Comparison of ENCODE assay signal across 8 cellular contexts in the genomic region with DNA sequence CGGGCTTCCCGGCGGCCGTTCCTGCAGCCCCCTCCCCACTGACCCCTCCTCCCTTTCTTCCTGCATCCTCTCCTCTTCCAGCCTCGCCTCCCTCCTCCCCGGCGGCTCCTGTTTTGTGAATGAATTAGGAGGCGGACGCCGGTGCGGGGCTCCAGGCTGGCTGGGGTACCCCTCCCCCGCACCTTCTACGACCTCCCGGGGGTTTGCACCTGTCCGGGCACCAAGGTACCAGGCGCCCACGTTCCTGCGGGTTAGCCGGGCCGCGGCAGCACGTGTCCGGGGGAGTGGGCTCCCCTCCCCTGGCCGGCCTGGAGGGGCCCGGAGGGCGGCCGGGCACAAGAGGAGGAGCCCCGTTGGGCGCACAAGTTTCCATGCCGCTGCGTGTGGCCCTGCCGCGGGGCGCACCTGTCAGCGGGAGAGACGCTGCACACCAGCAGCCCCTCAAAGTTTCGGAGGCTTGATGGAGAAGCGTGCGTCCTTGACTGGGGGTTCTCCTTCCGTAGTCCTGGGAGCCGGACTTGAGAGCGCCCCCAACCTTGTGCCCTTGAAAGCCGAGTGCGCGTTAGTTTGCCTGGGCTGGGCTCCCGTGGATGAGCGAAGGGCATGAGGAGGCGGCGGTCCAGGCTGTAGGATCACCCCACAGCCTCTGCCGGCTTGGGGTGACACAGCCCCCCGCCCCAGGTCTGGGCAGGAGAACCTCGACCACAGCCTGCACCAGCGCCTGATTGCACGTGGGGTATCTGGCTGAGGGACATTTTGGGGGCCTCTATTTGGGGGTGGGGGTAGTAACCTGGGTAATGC. TPM values are rescaled to one million over a fixed set of nuclear protein-coding genes. Genes with fewer than 3 reads are reported as not detected.
DNase-seq lines count a peak whose midpoint lies in the region; TF ChIP-seq lines count a peak whose summit lies in the region.

No MANE protein-coding gene starts in this region.

- H3K4me3 ChIP-seq in GM06990 (replicated peaks; ENCODE audit: low read depth, low read length) (peak overlapping the region; percentile 48), NT2/D1 (ENCODE audit: insufficient read length, low read depth) (peak overlapping the region; percentile 62), neural cell (ENCODE audit: low read length) (peak overlapping the region; percentile 97)

- peaks cover 10% of the 10 kb centered on the region for H3K27me3 Mint-ChIP-seq in endothelial cell (ENCODE audit: unreplicated experiment)

- H3K27ac ChIP-seq in neural cell (ENCODE audit: low read length) = peak overlapping the region; percentile 73

- TF ChIP-seq EP300 in neural cell (conservative IDR thresholded peaks at IDR 0.05; ENCODE audit: poor library complexity, severe bottlenecking) = no peak

- peak overlapping the region; percentile 87 for H3K4me3 Mint-ChIP-seq in endothelial cell (ENCODE audit: unreplicated experiment)

- no peaks in the 10 kb centered on the region for H3K36me3 Mint-ChIP-seq in endothelial cell (ENCODE audit: low read depth, unreplicated experiment)

- H3K9me3 Mint-ChIP-seq in endothelial cell (ENCODE audit: unreplicated experiment) = no peaks in the 10 kb centered on the region

- H4K20me1 ChIP-seq in neural cell (ENCODE audit: insufficient read depth) = no peaks in the 10 kb centered on the region

- no peak overlapping the region for H3K27ac Mint-ChIP-seq in endothelial cell (ENCODE audit: unreplicated experiment)

- H3K9ac ChIP-seq in NT2/D1 (ENCODE audit: insufficient read length, low read depth) (peak overlapping the region; percentile 86), neural cell (ENCODE audit: low read length) (peak overlapping the region; percentile 85)

- H3F3A ChIP-seq in neural cell (ENCODE audit: insufficient read depth, low read length, poor library complexity, severe bottlenecking) = peaks cover 3% of the 10 kb centered on the region

- peak overlapping the region; percentile 65 for H3K4me2 ChIP-seq in neural cell (ENCODE audit: low read length)

- H3K4me1 ChIP-seq in NT2/D1 (ENCODE audit: insufficient read depth, insufficient read length) = peaks cover 21% of the 10 kb centered on the region

- H3K9me3 ChIP-seq in NT2/D1 (ENCODE audit: insufficient read depth, low read length) (no peaks in the 10 kb centered on the region), neural cell (ENCODE audit: low read length) (no peaks in the 10 kb centered on the region)

- H2AFZ ChIP-seq in neural cell (ENCODE audit: low read depth, low read length) = peak overlapping the region; percentile 51

- no peak for TF ChIP-seq RAD21 in neural cell (conservative IDR thresholded peaks at IDR 0.05)

- H3K36me3 ChIP-seq in GM06990 (ENCODE audit: control insufficient read depth, insufficient read depth, low read length) (peaks cover 4% of the 10 kb centered on the region; the same call in 1 of the 2 replicates), NT2/D1 (ENCODE audit: insufficient read depth, insufficient read length, low read length) (peaks cover 22% of the 10 kb centered on the region), neural cell (ENCODE audit: insufficient read depth, low read length) (peaks cover 9% of the 10 kb centered on the region)

- no peaks in the 10 kb centered on the region for H3K9me2 ChIP-seq in neural cell (ENCODE audit: insufficient read depth, low read length)

- H3K4me1 Mint-ChIP-seq in endothelial cell (ENCODE audit: unreplicated experiment) = peaks cover 19% of the 10 kb centered on the region

- H3K27me3 ChIP-seq in GM06990 (replicated peaks; ENCODE audit: control insufficient read depth, insufficient read depth, low read length) (no peaks in the 10 kb centered on the region), NT2/D1 (ENCODE audit: insufficient read depth, insufficient read length) (no peaks in the 10 kb centered on the region), neural cell (ENCODE audit: insufficient read depth, low read depth, low read length) (no peaks in the 10 kb centered on the region)

- H3K79me2 ChIP-seq in neural cell (replicated peaks; ENCODE audit: insufficient read depth, low read length) = peaks cover 38% of the 10 kb centered on the region

- DNase-seq in GM06990 (ENCODE audit: extremely low read depth, insufficient read length) (no peak), NT2/D1 (ENCODE audit: low read depth, low spot score) (no peak), endothelial cell (ENCODE audit: low spot score) (no peak), epidermal melanocyte (ENCODE audit: insufficient read length, low spot score) (no peak), NCI-H2029 treated with DMSO at 0.1 percent for 48 hours (lab: John Stamatoyannopoulos, UW) (no peak), NCI-H345 treated with DMSO at 0.1 percent for 48 hours (lab: John Stamatoyannopoulos, UW; ENCODE audit: unreplicated experiment) (no peak), UCSD-AML1 (lab: John Stamatoyannopoulos, UW; ENCODE audit: unreplicated experiment) (no peak)

- no peak for TF ChIP-seq CTCF in GM06990 (IDR thresholded peaks at IDR 0.05; ENCODE audit: insufficient read depth, low read length, poor library complexity, severe bottlenecking)
- no peak for TF ChIP-seq CTCF in endothelial cell (IDR thresholded peaks at IDR 0.05; ENCODE audit: unreplicated experiment)
- TF ChIP-seq CTCF in neural cell (IDR thresholded peaks at IDR 0.05; ENCODE audit: poor library complexity, severe bottlenecking) = no peak

TF ChIP-seq in neural cell, 6 proteins besides CTCF, POLR2A, EP300 and RAD21:
- no peak for TF ChIP-seq EZH2 (IDR thresholded peaks at IDR 0.05; ENCODE audit: borderline replicate concordance, insufficient read depth, low read length, poor library complexity, severe bottlenecking)
- no peak for TF ChIP-seq SMC3 (conservative IDR thresholded peaks at IDR 0.05; ENCODE audit: poor library complexity)
- no peak for TF ChIP-seq TAF1 (IDR thresholded peaks at IDR 0.05; ENCODE audit: low read depth)
- peak; percentile 59 for TF ChIP-seq MXI1 (conservative IDR thresholded peaks at IDR 0.05; ENCODE audit: poor library complexity, severe bottlenecking)
- TF ChIP-seq, protein P1, sequence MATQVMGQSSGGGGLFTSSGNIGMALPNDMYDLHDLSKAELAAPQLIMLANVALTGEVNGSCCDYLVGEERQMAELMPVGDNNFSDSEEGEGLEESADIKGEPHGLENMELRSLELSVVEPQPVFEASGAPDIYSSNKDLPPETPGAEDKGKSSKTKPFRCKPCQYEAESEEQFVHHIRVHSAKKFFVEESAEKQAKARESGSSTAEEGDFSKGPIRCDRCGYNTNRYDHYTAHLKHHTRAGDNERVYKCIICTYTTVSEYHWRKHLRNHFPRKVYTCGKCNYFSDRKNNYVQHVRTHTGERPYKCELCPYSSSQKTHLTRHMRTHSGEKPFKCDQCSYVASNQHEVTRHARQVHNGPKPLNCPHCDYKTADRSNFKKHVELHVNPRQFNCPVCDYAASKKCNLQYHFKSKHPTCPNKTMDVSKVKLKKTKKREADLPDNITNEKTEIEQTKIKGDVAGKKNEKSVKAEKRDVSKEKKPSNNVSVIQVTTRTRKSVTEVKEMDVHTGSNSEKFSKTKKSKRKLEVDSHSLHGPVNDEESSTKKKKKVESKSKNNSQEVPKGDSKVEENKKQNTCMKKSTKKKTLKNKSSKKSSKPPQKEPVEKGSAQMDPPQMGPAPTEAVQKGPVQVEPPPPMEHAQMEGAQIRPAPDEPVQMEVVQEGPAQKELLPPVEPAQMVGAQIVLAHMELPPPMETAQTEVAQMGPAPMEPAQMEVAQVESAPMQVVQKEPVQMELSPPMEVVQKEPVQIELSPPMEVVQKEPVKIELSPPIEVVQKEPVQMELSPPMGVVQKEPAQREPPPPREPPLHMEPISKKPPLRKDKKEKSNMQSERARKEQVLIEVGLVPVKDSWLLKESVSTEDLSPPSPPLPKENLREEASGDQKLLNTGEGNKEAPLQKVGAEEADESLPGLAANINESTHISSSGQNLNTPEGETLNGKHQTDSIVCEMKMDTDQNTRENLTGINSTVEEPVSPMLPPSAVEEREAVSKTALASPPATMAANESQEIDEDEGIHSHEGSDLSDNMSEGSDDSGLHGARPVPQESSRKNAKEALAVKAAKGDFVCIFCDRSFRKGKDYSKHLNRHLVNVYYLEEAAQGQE (IDR thresholded peaks at IDR 0.05; ENCODE audit: borderline replicate concordance) = peak; percentile 26
- no peak for TF ChIP-seq POLR2AphosphoS5 (IDR thresholded peaks at IDR 0.05)

RNA-seq across cellular contexts. Expression of gene HAS3, which starts 1.2 kb away (rescaled TPM):
- 2.7 TPM for total RNA-seq in endothelial cell (ENCODE audit: unreplicated experiment)
- 12.5 and 30.1 TPM in 2 replicates for polyA plus RNA-seq in neural cell
- polyA minus RNA-seq in neural cell = 29.0 and 38.2 TPM in 2 replicates

RNA-seq across cellular contexts. Expression of gene CHTF8, which starts 25.7 kb away (rescaled TPM):
- 169 TPM for total RNA-seq in endothelial cell (ENCODE audit: unreplicated experiment)
- polyA plus RNA-seq in neural cell = 109 and 133 TPM in 2 replicates
- 100 and 119 TPM in 2 replicates for polyA minus RNA-seq in neural cell

RNA-seq across cellular contexts. Expression of gene UTP4, which starts 25.8 kb away (rescaled TPM):
- total RNA-seq in endothelial cell (ENCODE audit: unreplicated experiment) = 39.3 TPM
- 18.5 and 23.6 TPM in 2 replicates for polyA plus RNA-seq in neural cell
- 30.6 and 35.1 TPM in 2 replicates for polyA minus RNA-seq in neural cell
